1 cellular context compared by ENCODE assay signal in genomic region chr3:64444619-64445317, GRCh38.
TF ChIP-seq lines count a peak whose summit lies in the region.

No MANE protein-coding gene starts in this region.

TF ChIP-seq in GM23338, 12 proteins besides CTCF, POLR2A, EP300 and RAD21 (continued from another document):
- no peak for TF ChIP-seq REST (IDR thresholded peaks at IDR 0.05; ENCODE audit: unreplicated experiment)
- TF ChIP-seq ZNF331 (CRISPR knock-in tag; IDR thresholded peaks at IDR 0.05; ENCODE audit: low read depth): no peak
- TF ChIP-seq NANOG (IDR thresholded peaks at IDR 0.05; ENCODE audit: borderline replicate concordance): no peak
- no peak for TF ChIP-seq EZH2phosphoT487 (IDR thresholded peaks at IDR 0.05; ENCODE audit: unreplicated experiment)
- no peak for TF ChIP-seq JUNB (IDR thresholded peaks at IDR 0.05; ENCODE audit: unreplicated experiment)
- TF ChIP-seq CREB1 (CRISPR knock-in tag; IDR thresholded peaks at IDR 0.05; ENCODE audit: low read depth): no peak
- no peak for TF ChIP-seq ETS1 (IDR thresholded peaks at IDR 0.05)
- no peak for TF ChIP-seq STAT1 (IDR thresholded peaks at IDR 0.05; ENCODE audit: unreplicated experiment)
- TF ChIP-seq EZH2 (IDR thresholded peaks at IDR 0.05; ENCODE audit: low read depth, unreplicated experiment): no peak
- TF ChIP-seq ZNF114 (CRISPR knock-in tag; IDR thresholded peaks at IDR 0.05): no peak
- TF ChIP-seq POLR2AphosphoS5 (IDR thresholded peaks at IDR 0.05; ENCODE audit: low read depth): no peak
TF ChIP-seq in GM23338: peak in this region for 0.
